ENCODE assay signal across 22 cellular contexts in genomic region chr7:44965937-44966730, GRCh38. TPM values are rescaled to one million over a fixed set of nuclear protein-coding genes. Genes with fewer than 3 reads are reported as not detected.
DNase-seq lines count a peak whose midpoint lies in the region; ATAC-seq, FAIRE-seq and TF ChIP-seq lines count a peak whose summit lies in the region.
"Had no signal": no experiment of that assay in that cellular context is flagged by ENCODE, and none has a peak within 500 bp of the region (broad histone marks: within the 10 kb centered on the region; RNA-seq: fewer than 3 reads in every experiment).

No MANE protein-coding gene starts in this region.

- RAD21 ChIA-PET in GM12878 (lab: Charles Lee; ENCODE audit: unreplicated experiment), result no interaction called here

- CTCF ChIA-PET in activated CD4-positive, alpha-beta T cell treated with anti-CD3 and anti-CD28 coated beads, Interleukin-2, amount 10 ng/mL, durations not matched to agents 7 days and 5 days (lab: Charles Lee), result interaction anchor here (0.5 kb wide), 1 partner anchor 431 kb away, joined by 5 read pairs; no protein-coding TSS in a partner anchor
- CTCF ChIA-PET in GM12878 (lab: Yijun Ruan, JAX), result no interaction called here

- H3K27me3 ChIP-seq in GM12878 (replicated peaks in 1 of 2; ENCODE audit: control insufficient read depth in 2 of 2, insufficient read depth in 2 of 2, low read length in 1 of 2), result no peaks in the 10 kb centered on the region
- peaks cover 0 to 16% (median 0%) of the 10 kb centered on the region in 3 donors for H3K27me3 ChIP-seq in sigmoid colon
- H3K27me3 ChIP-seq in upper lobe of left lung, result peaks cover 0 to 3% (median 0%) of the 10 kb centered on the region in 4 donors
- H3K27me3 ChIP-seq: right atrium auricular region had no signal

- no peaks in the 10 kb centered on the region for H3K79me2 ChIP-seq in GM12878 (ENCODE audit: control insufficient read depth, insufficient read depth, low read length)

- H3K4me3 Mint-ChIP-seq in activated CD4-positive, alpha-beta T cell treated with anti-CD3 and anti-CD28 coated beads, Interleukin-2, amount 10 ng/mL, durations not matched to agents 7 days and 5 days, result no peak overlapping the region
- H3K4me3 Mint-ChIP-seq: CD14-positive monocyte; effector memory CD8-positive, alpha-beta T cell had no signal

- DNase-seq in activated CD4-positive, alpha-beta T cell treated with anti-CD3 and anti-CD28 coated beads, Interleukin-2, amount 10 ng/mL, durations not matched to agents 7 days and 5 days, result no peak
- DNase-seq in activated CD4-positive, alpha-beta T cell treated with anti-CD3 and anti-CD28 coated beads for 1 hour, result no peak
- DNase-seq in GM12891 (ENCODE audit: insufficient read length, low spot score) (no peak), GM12878 (ENCODE audit: low read depth, low spot score) (no peak), sigmoid colon (peak; percentile 39), upper lobe of left lung (no peak), KBM-7 (no peak)
- DNase-seq: effector memory CD8-positive, alpha-beta T cell; GM23248; heart left ventricle; KG1; NCI-H1092; stimulated activated CD4-positive, alpha-beta T cell treated with anti-CD3 and anti-CD28 coated beads, Interleukin-4, amount 100 ng/mL, for 1 hour; SW 1271 had no signal

- H3K36me3 ChIP-seq in GM12878 (ENCODE audit: control insufficient read depth in 2 of 2, insufficient read depth in 2 of 2, low read length in 1 of 2) (peaks cover 19 to 39% of the 10 kb centered on the region in 2 experiments), sigmoid colon (no peaks in the 10 kb centered on the region), upper lobe of left lung (peaks cover 0 to 6% (median 3%) of the 10 kb centered on the region in 4 donors)
- H3K36me3 ChIP-seq: cardiac muscle cell, right atrium auricular region, tibial artery had no signal

- FAIRE-seq in GM12891 (lab: Jason Lieb, UNC) (peak; percentile 38), GM12878 (lab: Jason Lieb, UNC) (no peak)
- FAIRE-seq: A549, keratinocyte, RCC 7860 had no signal

- no peak overlapping the region for H2AFZ ChIP-seq in GM12878 (ENCODE audit: control insufficient read depth, low read depth, low read length)
- H2AFZ ChIP-seq: GM23248 had no signal

- TF ChIP-seq POLR2A in GM12891 (IDR thresholded peaks at IDR 0.05; ENCODE audit: low read depth, low read length) (peak; percentile 40; the same call in 1 of the 2 replicates), GM12878 (IDR thresholded peaks at IDR 0.05; ENCODE audit: low read depth, low read length) (peak; percentile 41), sigmoid colon (IDR thresholded peaks at IDR 0.05) (no peak), upper lobe of left lung (IDR thresholded peaks at IDR 0.05) (no peak)

- H3K4me3 ChIP-seq in GM12878 (no peak overlapping the region), sigmoid colon (no peak overlapping the region), upper lobe of left lung (no peak overlapping the region)
- H3K4me3 ChIP-seq: A549, cardiac muscle cell, GM23248, heart left ventricle, right atrium auricular region, tibial artery had no signal

- POLR2A ChIA-PET in activated CD4-positive, alpha-beta T cell treated with anti-CD3 and anti-CD28 coated beads, Interleukin-2, amount 10 ng/mL, durations not matched to agents 7 days and 5 days (lab: Charles Lee), result interaction anchor here (0.6 kb wide), 1 partner anchor 10 kb away, joined by 3 read pairs; no protein-coding TSS in a partner anchor
- POLR2A ChIA-PET in GM12878 (lab: Charles Lee), result interaction anchor here (0.7 kb wide), 1 partner anchor 145 kb away, joined by 3 read pairs; no protein-coding TSS in a partner anchor

- TF ChIP-seq RAD21 in GM12878 (IDR thresholded peaks at IDR 0.05; ENCODE audit: insufficient read depth, low read depth, low read length), result no peak

- H3K4me2 ChIP-seq in GM12878 (ENCODE audit: control insufficient read depth, insufficient read depth), result no peak overlapping the region
- H3K4me2 ChIP-seq: A549 had no signal

- H3K9me3 ChIP-seq in GM12878 (replicated peaks; ENCODE audit: control insufficient read depth, insufficient read depth, low read length) (no peaks in the 10 kb centered on the region), sigmoid colon (no peaks in the 10 kb centered on the region), upper lobe of left lung (no peaks in the 10 kb centered on the region)
- H3K9me3 ChIP-seq: A549, heart left ventricle, right atrium auricular region, tibial artery had no signal

- no peaks in the 10 kb centered on the region for H3K4me1 ChIP-seq in GM12878 (ENCODE audit: control insufficient read depth, insufficient read depth, low read length)
- peaks cover 0 to 15% (median 12%) of the 10 kb centered on the region in 4 donors for H3K4me1 ChIP-seq in sigmoid colon
- H3K4me1 ChIP-seq in upper lobe of left lung, result peaks cover 5 to 12% (median 11%) of the 10 kb centered on the region in 4 donors
- H3K4me1 ChIP-seq: A549 had no signal

- in situ Hi-C loops in GM12878 (cut with MboI), result no loop called here
- in situ Hi-C loops in KBM-7 (cut with MboI; ENCODE audit: low pct_unique_long_range_greater_than_20kb, low sequenced_read_pairs), result no loop called here

- peaks cover 39% of the 10 kb centered on the region for H3K36me3 Mint-ChIP-seq in activated CD4-positive, alpha-beta T cell treated with anti-CD3 and anti-CD28 coated beads, Interleukin-2, amount 10 ng/mL, durations not matched to agents 7 days and 5 days (ENCODE audit: low read depth)

- H4K20me1 ChIP-seq in GM12878 (ENCODE audit: control insufficient read depth, insufficient read depth), result peaks cover 4% of the 10 kb centered on the region; the same call in 1 of the 2 replicates

- WGBS in GM12878 (ENCODE audit: insufficient coverage, insufficient replicate concordance, low lambda C conversion rate, missing lambda C conversion rate), result 97% methylated on average over 18 of the region's 18 CpGs
- WGBS in sigmoid colon, 2 donors, result 96 to 97% methylated on average over 18 of the region's 18 CpGs
- WGBS in upper lobe of left lung, 2 donors, result 93 to 95% methylated on average over 16 to 17 of the region's 18 CpGs

- H3K27ac ChIP-seq in GM12878 (ENCODE audit: control insufficient read depth, insufficient read depth) (no peak overlapping the region), sigmoid colon (no peak overlapping the region), upper lobe of left lung (no peak overlapping the region)
- H3K27ac ChIP-seq: A549, cardiac muscle cell, GM23248, heart left ventricle, right atrium auricular region, tibial artery had no signal

- H3K27me3 Mint-ChIP-seq in activated CD4-positive, alpha-beta T cell treated with anti-CD3 and anti-CD28 coated beads, Interleukin-2, amount 10 ng/mL, durations not matched to agents 7 days and 5 days, result no peaks in the 10 kb centered on the region
- H3K27me3 Mint-ChIP-seq: effector memory CD8-positive, alpha-beta T cell had no signal

- TF ChIP-seq EP300 in GM12878 (IDR thresholded peaks at IDR 0.05; ENCODE audit: borderline replicate concordance in 1 of 2, control insufficient read depth in 1 of 2, low read depth in 2 of 2, low read length in 2 of 2) (no peak), sigmoid colon (IDR thresholded peaks at IDR 0.05) (no peak), upper lobe of left lung (IDR thresholded peaks at IDR 0.05) (no peak)

- H3K9ac ChIP-seq in GM12878 (ENCODE audit: control insufficient read depth, insufficient read depth, low read length), result no peak overlapping the region
- H3K9ac ChIP-seq: GM23248 had no signal

- no TSS peak for BruUV-seq in GM12878 (replicated peaks; lab: Mats Ljungman, UMichigan)

- no peak for TF ChIP-seq CTCF in GM12878 (IDR thresholded peaks at IDR 0.05 in 2 of 3, conservative IDR thresholded peaks at IDR 0.05 in 1 of 3; ENCODE audit: control insufficient read depth in 2 of 3, extremely low read depth in 1 of 3, insufficient read depth in 1 of 3, low read depth in 3 of 3, low read length in 3 of 3)
- no peak for TF ChIP-seq CTCF in sigmoid colon (IDR thresholded peaks at IDR 0.05)
- no peak for TF ChIP-seq CTCF in upper lobe of left lung (IDR thresholded peaks at IDR 0.05)

- intact Hi-C loops in GM12878 (cut with micrococcal nuclease; ENCODE audit: unreplicated experiment), result no loop called here
- intact Hi-C loops in sigmoid colon (cut with DNase I), result loop anchor here (2.0 kb wide), 1 partner anchor 171 kb away; no protein-coding TSS in a partner anchor

- peaks cover 7% of the 10 kb centered on the region for H3K4me1 Mint-ChIP-seq in activated CD4-positive, alpha-beta T cell treated with anti-CD3 and anti-CD28 coated beads, Interleukin-2, amount 10 ng/mL, durations not matched to agents 7 days and 5 days

- peak overlapping the region; percentile 48 for H3K27ac Mint-ChIP-seq in activated CD4-positive, alpha-beta T cell treated with anti-CD3 and anti-CD28 coated beads, Interleukin-2, amount 10 ng/mL, durations not matched to agents 7 days and 5 days

- H3K9me3 Mint-ChIP-seq in activated CD4-positive, alpha-beta T cell treated with anti-CD3 and anti-CD28 coated beads, Interleukin-2, amount 10 ng/mL, durations not matched to agents 7 days and 5 days, result no peaks in the 10 kb centered on the region
- H3K9me3 Mint-ChIP-seq: effector memory CD8-positive, alpha-beta T cell had no signal

- SMC1A ChIA-PET in GM12878 (lab: Charles Lee; ENCODE audit: uncharacterized antibody, unreplicated experiment), result no interaction called here

- ATAC-seq in GM12878, result no peak
- ATAC-seq in upper lobe of left lung (ENCODE audit: low FRiP score in 2 of 2), result no peak
- ATAC-seq in HG03354 (IDR thresholded peaks at IDR 0.05; ENCODE audit: poor library complexity, severe bottlenecking, unreplicated experiment), result no peak
- ATAC-seq: A549; effector memory CD8-positive, alpha-beta T cell; heart left ventricle had no signal

RNA-seq across cellular contexts. Expression of gene MYO1G, which starts 12.7 kb away (rescaled TPM):
- 100 to 1,000 TPM; 414 to 457 TPM for total RNA-seq in activated CD4-positive, alpha-beta T cell treated with anti-CD3 and anti-CD28 coated beads, Interleukin-2, amount 10 ng/mL, durations not matched to agents 7 days and 5 days
- polyA plus RNA-seq in GM12891 (2012; ENCODE audit: low read depth, missing spikeins), result 203 TPM
- total RNA-seq in GM12878 (2013; cell fraction: nucleolus; rRNA removed), result 406 and 444 TPM in 2 replicates
- total RNA-seq in GM12878 (2014; rRNA removed) (154 and 176 TPM in 2 replicates), GM12878 (2014; rRNA removed; fragmentation: Illumina TruSeq; extraction: Trizol) (63.7 and 66.1 TPM in 2 replicates), GM12878 (2021) (224 and 232 TPM in 2 replicates), sigmoid colon (1 to 10 TPM; 1.1 to 3.4 (median 1.1) TPM), upper lobe of left lung (10 to 100 TPM; 19.7 to 51.3 (median 38.0) TPM)
- 91.4 TPM for polyA plus RNA-seq in GM12878 (2011; ENCODE audit: low read depth)
- polyA plus RNA-seq in GM12878 (2011; rRNA removed) (54.3 and 118 TPM in 2 replicates), GM12878 (2014; fragmentation: Illumina TruSeq; extraction: Trizol) (36.1 and 77.2 TPM in 2 replicates), GM12878 (2014; fragmentation: Nextera tagmentation; extraction: Ambion mirVana) (1 to 10 TPM; 1.8 to 3.3 TPM), GM12878 (2014; rRNA removed) (150 and 184 TPM in 2 replicates), GM12878 (2016; fragmentation: Nextera tagmentation; extraction: Ambion mirVana) (100 to 1,000 TPM; 185 to 216 TPM), sigmoid colon (10 to 100 TPM in 1 of 3 donors, 1 to 10 TPM in 2; 2.4 to 19.5 (median 2.8) TPM)
- polyA plus RNA-seq in GM12878 (2011; cell fraction: cytosol; rRNA removed), result 111 and 152 TPM in 2 replicates
- 518 and 587 TPM in 2 replicates for polyA plus RNA-seq in GM12878 (2011; cell fraction: nucleus; rRNA removed)
- polyA plus RNA-seq in GM12878 (2012), result 195 and 215 TPM in 2 replicates
- 230 and 324 TPM in 2 replicates for polyA minus RNA-seq in GM12878 (2011; rRNA and poly(A)+ RNA removed)
- polyA minus RNA-seq in GM12878 (2011; cell fraction: cytosol; rRNA and poly(A)+ RNA removed), result 97.1 and 110 TPM in 2 replicates
- 238 and 294 TPM in 2 replicates for polyA minus RNA-seq in GM12878 (2011; cell fraction: nucleus; rRNA and poly(A)+ RNA removed)
- total RNA-seq: GM23248 had no signal
- polyA plus RNA-seq: GM23248 had no signal

RNA-seq across cellular contexts. Expression of gene CCM2, which starts 33.9 kb away (rescaled TPM):
- total RNA-seq in activated CD4-positive, alpha-beta T cell treated with anti-CD3 and anti-CD28 coated beads, Interleukin-2, amount 10 ng/mL, durations not matched to agents 7 days and 5 days, result 100 to 1,000 TPM; 134 TPM
- 64.9 TPM for polyA plus RNA-seq in GM12891 (2012; ENCODE audit: low read depth, missing spikeins)
- total RNA-seq in GM12878 (2013; cell fraction: nucleolus; rRNA removed), result 36.2 and 40.0 TPM in 2 replicates
- 71.6 and 74.7 TPM in 2 replicates for total RNA-seq in GM12878 (2014; rRNA removed)
- total RNA-seq in GM12878 (2014; rRNA removed; fragmentation: Illumina TruSeq; extraction: Trizol), result 34.3 and 35.6 TPM in 2 replicates
- total RNA-seq in GM12878 (2021), result 61.2 and 61.6 TPM in 2 replicates
- 25.8 TPM for polyA plus RNA-seq in GM12878 (2011; ENCODE audit: low read depth)
- polyA plus RNA-seq in GM12878 (2011; rRNA removed), result 22.5 and 30.2 TPM in 2 replicates
- 45.3 and 56.3 TPM in 2 replicates for polyA plus RNA-seq in GM12878 (2011; cell fraction: cytosol; rRNA removed)
- 67.7 and 71.7 TPM in 2 replicates for polyA plus RNA-seq in GM12878 (2011; cell fraction: nucleus; rRNA removed)
- polyA plus RNA-seq in GM12878 (2012), result 51.5 and 60.9 TPM in 2 replicates
- polyA plus RNA-seq in GM12878 (2014; fragmentation: Illumina TruSeq; extraction: Trizol), result 19.1 and 36.2 TPM in 2 replicates
- 1 to 10 TPM in 1 of 2 experiments, under 1 TPM in 1; 1.00 to 4.1 TPM for polyA plus RNA-seq in GM12878 (2014; fragmentation: Nextera tagmentation; extraction: Ambion mirVana)
- polyA plus RNA-seq in GM12878 (2014; rRNA removed), result 70.8 and 73.7 TPM in 2 replicates
- 10 to 100 TPM; 75.2 to 82.3 TPM for polyA plus RNA-seq in GM12878 (2016; fragmentation: Nextera tagmentation; extraction: Ambion mirVana)
- polyA minus RNA-seq in GM12878 (2011; rRNA and poly(A)+ RNA removed), result 31.6 and 47.1 TPM in 2 replicates
- 18.2 and 29.1 TPM in 2 replicates for polyA minus RNA-seq in GM12878 (2011; cell fraction: cytosol; rRNA and poly(A)+ RNA removed)
- polyA minus RNA-seq in GM12878 (2011; cell fraction: nucleus; rRNA and poly(A)+ RNA removed), result 15.1 and 19.7 TPM in 2 replicates
- total RNA-seq in sigmoid colon, result 10 to 100 TPM; 28.1 to 40.7 (median 36.3) TPM
- polyA plus RNA-seq in sigmoid colon, result 10 to 100 TPM; 29.1 to 54.2 (median 29.4) TPM
- 10 to 100 TPM; 30.9 to 63.9 (median 46.8) TPM for total RNA-seq in upper lobe of left lung

Comparison
In these comparisons a context has a peak if more than half of its experiments do, and no peak if none do; other contexts are left out.
1. POLR2A ChIP-seq: peak in GM12891 (single experiment) and GM12878 (single experiment); none in sigmoid colon (0 of 2) and upper lobe of left lung (0 of 4).
2. RNA of gene MYO1G, which starts 12.7 kb away (total RNA-seq): 414 to 457 TPM in activated CD4-positive, alpha-beta T cell treated with anti-CD3 and anti-CD28 coated beads, Interleukin-2, amount 10 ng/mL, durations not matched to agents 7 days and 5 days, 63.7 to 444 TPM in GM12878 and 19.7 to 51.3 TPM in upper lobe of left lung; 1.1 to 3.4 TPM in sigmoid colon; every median in the first group is over 4 times any median in the second.